Comparison of ENCODE assay signal across 1 cellular context in the genomic region with DNA sequence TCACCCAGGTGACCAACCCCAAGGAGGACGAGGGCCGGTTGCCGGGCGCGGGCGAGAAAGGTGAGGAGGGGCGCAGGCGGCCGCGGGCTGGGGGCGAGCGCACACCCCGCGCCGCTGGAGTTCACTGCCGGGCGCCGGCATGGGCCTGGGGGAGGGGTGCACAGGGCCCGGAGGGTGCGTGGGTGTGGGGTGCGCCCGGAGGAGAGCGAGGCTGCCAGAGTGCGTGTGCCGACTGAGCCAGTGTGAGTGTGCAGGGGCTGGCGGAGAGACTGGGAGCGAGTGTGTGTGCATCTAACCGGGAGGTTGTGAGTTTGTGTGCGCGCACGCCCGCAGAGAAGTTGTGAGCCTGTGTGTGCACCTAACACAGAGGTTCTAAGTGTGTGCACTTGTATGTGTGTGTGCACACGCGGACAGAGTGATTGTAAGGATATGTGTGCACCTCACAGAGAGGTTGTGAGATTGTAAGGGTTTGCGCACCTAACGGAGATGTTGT.
TF ChIP-seq lines count a peak whose summit lies in the region.

No MANE protein-coding gene starts in this region.

TF ChIP-seq in K562, 482 proteins besides CTCF, POLR2A, EP300 and RAD21 (continued from another document and continues in another):
- TF ChIP-seq, protein P1, sequence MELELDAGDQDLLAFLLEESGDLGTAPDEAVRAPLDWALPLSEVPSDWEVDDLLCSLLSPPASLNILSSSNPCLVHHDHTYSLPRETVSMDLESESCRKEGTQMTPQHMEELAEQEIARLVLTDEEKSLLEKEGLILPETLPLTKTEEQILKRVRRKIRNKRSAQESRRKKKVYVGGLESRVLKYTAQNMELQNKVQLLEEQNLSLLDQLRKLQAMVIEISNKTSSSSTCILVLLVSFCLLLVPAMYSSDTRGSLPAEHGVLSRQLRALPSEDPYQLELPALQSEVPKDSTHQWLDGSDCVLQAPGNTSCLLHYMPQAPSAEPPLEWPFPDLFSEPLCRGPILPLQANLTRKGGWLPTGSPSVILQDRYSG (tag; conservative IDR thresholded peaks at IDR 0.05; ENCODE audit: low read depth) = no peak
- TF ChIP-seq, protein P2, sequence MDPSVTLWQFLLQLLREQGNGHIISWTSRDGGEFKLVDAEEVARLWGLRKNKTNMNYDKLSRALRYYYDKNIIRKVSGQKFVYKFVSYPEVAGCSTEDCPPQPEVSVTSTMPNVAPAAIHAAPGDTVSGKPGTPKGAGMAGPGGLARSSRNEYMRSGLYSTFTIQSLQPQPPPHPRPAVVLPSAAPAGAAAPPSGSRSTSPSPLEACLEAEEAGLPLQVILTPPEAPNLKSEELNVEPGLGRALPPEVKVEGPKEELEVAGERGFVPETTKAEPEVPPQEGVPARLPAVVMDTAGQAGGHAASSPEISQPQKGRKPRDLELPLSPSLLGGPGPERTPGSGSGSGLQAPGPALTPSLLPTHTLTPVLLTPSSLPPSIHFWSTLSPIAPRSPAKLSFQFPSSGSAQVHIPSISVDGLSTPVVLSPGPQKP (CRISPR knock-in tag; IDR thresholded peaks at IDR 0.05) = no peak
- TF ChIP-seq EGR1 (conservative IDR thresholded peaks at IDR 0.05) (peak; percentile 94), ZFX (CRISPR knock-in tag; IDR thresholded peaks at IDR 0.05) (peak; percentile 58), FOXA1 (IDR thresholded peaks at IDR 0.05; ENCODE audit: borderline replicate concordance) (no peak), KDM4B (IDR thresholded peaks at IDR 0.05; ENCODE audit: borderline replicate concordance in 2 of 2, low read depth in 1 of 2) (0 out of 4 replicates have a peak, but pooled peaks of 1 of the 2 experiments have one; percentile 19), PRPF4 (IDR thresholded peaks at IDR 0.05; ENCODE audit: insufficient read depth, low read depth, low read length, poor library complexity, severe bottlenecking) (no peak), ELF4 (CRISPR knock-in tag; IDR thresholded peaks at IDR 0.05) (no peak), CREB1 (IDR thresholded peaks at IDR 0.05) (0 out of 2 replicates have a peak, but pooled peaks have one; percentile 26), CREB1 (CRISPR knock-in tag; IDR thresholded peaks at IDR 0.05) (no peak), GABPA (tag; conservative IDR thresholded peaks at IDR 0.05; ENCODE audit: low read depth) (no peak), JUND (IDR thresholded peaks at IDR 0.05; ENCODE audit: borderline replicate concordance, low read depth, low read length) (no peak), JUND (tag; IDR thresholded peaks at IDR 0.05; ENCODE audit: borderline replicate concordance, low read depth, low read length) (no peak), NBN (IDR thresholded peaks at IDR 0.05; ENCODE audit: low read depth) (no peak), CXXC5 (CRISPR knock-in tag; IDR thresholded peaks at IDR 0.05) (peak; percentile 70), CBFA2T3 (IDR thresholded peaks at IDR 0.05) (no peak), CCNT2 (IDR thresholded peaks at IDR 0.05; ENCODE audit: borderline replicate concordance, extremely low read depth, insufficient read length, low read depth, low read length) (peak; percentile 23), TCF3 (CRISPR knock-in tag; IDR thresholded peaks at IDR 0.05) (no peak), THRAP3 (IDR thresholded peaks at IDR 0.05; ENCODE audit: borderline replicate concordance) (no peak), ZNF121 (CRISPR knock-in tag; conservative IDR thresholded peaks at IDR 0.05) (no peak), NRF1 (conservative IDR thresholded peaks at IDR 0.05 in 1 of 2, IDR thresholded peaks at IDR 0.05 in 1 of 2) (0 out of 4 replicates have a peak, but pooled peaks have one; percentile 25 to 30), POU5F1 (IDR thresholded peaks at IDR 0.05; ENCODE audit: borderline replicate concordance, low read depth, low read length, partially characterized antibody) (no peak), FOXK2 (conservative IDR thresholded peaks at IDR 0.05 in 1 of 2, IDR thresholded peaks at IDR 0.05 in 1 of 2; ENCODE audit: low read depth in 2 of 2) (no peak), ZC3H8 (IDR thresholded peaks at IDR 0.05) (no peak), POLR3A (IDR thresholded peaks at IDR 0.05; ENCODE audit: borderline replicate concordance, extremely low read depth, insufficient read depth, insufficient read length) (no peak), SMARCA4 (IDR thresholded peaks at IDR 0.05) (no peak), EZH2 (IDR thresholded peaks at IDR 0.05; ENCODE audit: borderline replicate concordance, low read depth, low read length) (no peak), U2AF2 (optimal IDR thresholded peaks at IDR 0.05; ENCODE audit: low read depth, low read length) (no peak), ZNF263 (CRISPR knock-in tag; IDR thresholded peaks at IDR 0.05; ENCODE audit: borderline replicate concordance) (no peak), SMARCC2 (IDR thresholded peaks at IDR 0.05; ENCODE audit: low read depth) (no peak), ZNF408 (CRISPR knock-in tag; IDR thresholded peaks at IDR 0.05; ENCODE audit: low read depth) (no peak), JUN (IDR thresholded peaks at IDR 0.05; ENCODE audit: borderline replicate concordance, low read depth, low read length) (no peak), JUN (CRISPR knock-in tag; IDR thresholded peaks at IDR 0.05; ENCODE audit: borderline replicate concordance) (no peak), ZNF12 (CRISPR knock-in tag; IDR thresholded peaks at IDR 0.05) (no peak), MTA2 (IDR thresholded peaks at IDR 0.05; ENCODE audit: low read depth) (no peak), RBFOX2 (IDR thresholded peaks at IDR 0.05; ENCODE audit: low read depth, low read length) (peak; percentile 53), RNF2 (IDR thresholded peaks at IDR 0.05) (0 out of 2 replicates have a peak, but pooled peaks have one; percentile 17), DPF2 (IDR thresholded peaks at IDR 0.05) (peak; percentile 27; the same call in 1 of the 2 replicates), RBM14 (IDR thresholded peaks at IDR 0.05; ENCODE audit: borderline replicate concordance, insufficient read depth, low read depth, low read length) (no peak), PPARD (CRISPR knock-in tag; IDR thresholded peaks at IDR 0.05) (no peak), YBX1 (IDR thresholded peaks at IDR 0.05) (no peak), TRIM28 (IDR thresholded peaks at IDR 0.05) (no peak), STAT5B (CRISPR knock-in tag; IDR thresholded peaks at IDR 0.05) (no peak), CEBPG (CRISPR knock-in tag; IDR thresholded peaks at IDR 0.05) (no peak), CEBPG (tag; conservative IDR thresholded peaks at IDR 0.05 in 1 of 2, IDR thresholded peaks at IDR 0.05 in 1 of 2) (no peak), HNRNPUL1 (IDR thresholded peaks at IDR 0.05; ENCODE audit: low read length) (no peak), RB1 (IDR thresholded peaks at IDR 0.05; ENCODE audit: low read depth) (0 out of 2 replicates have a peak, but pooled peaks have one; percentile 12), NFATC3 (IDR thresholded peaks at IDR 0.05) (no peak), YY1 (IDR thresholded peaks at IDR 0.05; ENCODE audit: borderline replicate concordance in 1 of 3, control insufficient read depth in 1 of 3, extremely low read depth in 1 of 3, insufficient read depth in 3 of 3, insufficient read length in 1 of 3, insufficient replicate concordance in 2 of 3, low read depth in 1 of 3, low read length in 2 of 3) (peak in 1 of 3 experiments; percentile 10), MYNN (IDR thresholded peaks at IDR 0.05) (peak; percentile 64; the same call in 1 of the 2 replicates), MYNN (CRISPR knock-in tag; IDR thresholded peaks at IDR 0.05) (no peak), MCM7 (IDR thresholded peaks at IDR 0.05) (no peak)
- TF ChIP-seq, protein P3, sequence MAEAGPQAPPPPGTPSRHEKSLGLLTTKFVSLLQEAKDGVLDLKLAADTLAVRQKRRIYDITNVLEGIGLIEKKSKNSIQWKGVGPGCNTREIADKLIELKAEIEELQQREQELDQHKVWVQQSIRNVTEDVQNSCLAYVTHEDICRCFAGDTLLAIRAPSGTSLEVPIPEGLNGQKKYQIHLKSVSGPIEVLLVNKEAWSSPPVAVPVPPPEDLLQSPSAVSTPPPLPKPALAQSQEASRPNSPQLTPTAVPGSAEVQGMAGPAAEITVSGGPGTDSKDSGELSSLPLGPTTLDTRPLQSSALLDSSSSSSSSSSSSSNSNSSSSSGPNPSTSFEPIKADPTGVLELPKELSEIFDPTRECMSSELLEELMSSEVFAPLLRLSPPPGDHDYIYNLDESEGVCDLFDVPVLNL (CRISPR knock-in tag; IDR thresholded peaks at IDR 0.05; ENCODE audit: low read depth) = no peak
- TF ChIP-seq, protein P4, sequence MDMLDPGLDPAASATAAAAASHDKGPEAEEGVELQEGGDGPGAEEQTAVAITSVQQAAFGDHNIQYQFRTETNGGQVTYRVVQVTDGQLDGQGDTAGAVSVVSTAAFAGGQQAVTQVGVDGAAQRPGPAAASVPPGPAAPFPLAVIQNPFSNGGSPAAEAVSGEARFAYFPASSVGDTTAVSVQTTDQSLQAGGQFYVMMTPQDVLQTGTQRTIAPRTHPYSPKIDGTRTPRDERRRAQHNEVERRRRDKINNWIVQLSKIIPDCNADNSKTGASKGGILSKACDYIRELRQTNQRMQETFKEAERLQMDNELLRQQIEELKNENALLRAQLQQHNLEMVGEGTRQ (CRISPR knock-in tag; IDR thresholded peaks at IDR 0.05) = no peak
- TF ChIP-seq, protein P5, sequence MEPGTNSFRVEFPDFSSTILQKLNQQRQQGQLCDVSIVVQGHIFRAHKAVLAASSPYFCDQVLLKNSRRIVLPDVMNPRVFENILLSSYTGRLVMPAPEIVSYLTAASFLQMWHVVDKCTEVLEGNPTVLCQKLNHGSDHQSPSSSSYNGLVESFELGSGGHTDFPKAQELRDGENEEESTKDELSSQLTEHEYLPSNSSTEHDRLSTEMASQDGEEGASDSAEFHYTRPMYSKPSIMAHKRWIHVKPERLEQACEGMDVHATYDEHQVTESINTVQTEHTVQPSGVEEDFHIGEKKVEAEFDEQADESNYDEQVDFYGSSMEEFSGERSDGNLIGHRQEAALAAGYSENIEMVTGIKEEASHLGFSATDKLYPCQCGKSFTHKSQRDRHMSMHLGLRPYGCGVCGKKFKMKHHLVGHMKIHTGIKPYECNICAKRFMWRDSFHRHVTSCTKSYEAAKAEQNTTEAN (CRISPR knock-in tag; IDR thresholded peaks at IDR 0.05) = peak; percentile 85; the same call in 1 of the 2 replicates
- TF ChIP-seq, protein P6, sequence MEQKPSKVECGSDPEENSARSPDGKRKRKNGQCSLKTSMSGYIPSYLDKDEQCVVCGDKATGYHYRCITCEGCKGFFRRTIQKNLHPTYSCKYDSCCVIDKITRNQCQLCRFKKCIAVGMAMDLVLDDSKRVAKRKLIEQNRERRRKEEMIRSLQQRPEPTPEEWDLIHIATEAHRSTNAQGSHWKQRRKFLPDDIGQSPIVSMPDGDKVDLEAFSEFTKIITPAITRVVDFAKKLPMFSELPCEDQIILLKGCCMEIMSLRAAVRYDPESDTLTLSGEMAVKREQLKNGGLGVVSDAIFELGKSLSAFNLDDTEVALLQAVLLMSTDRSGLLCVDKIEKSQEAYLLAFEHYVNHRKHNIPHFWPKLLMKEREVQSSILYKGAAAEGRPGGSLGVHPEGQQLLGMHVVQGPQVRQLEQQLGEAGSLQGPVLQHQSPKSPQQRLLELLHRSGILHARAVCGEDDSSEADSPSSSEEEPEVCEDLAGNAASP (IDR thresholded peaks at IDR 0.05) = no peak
- TF ChIP-seq, protein P7, sequence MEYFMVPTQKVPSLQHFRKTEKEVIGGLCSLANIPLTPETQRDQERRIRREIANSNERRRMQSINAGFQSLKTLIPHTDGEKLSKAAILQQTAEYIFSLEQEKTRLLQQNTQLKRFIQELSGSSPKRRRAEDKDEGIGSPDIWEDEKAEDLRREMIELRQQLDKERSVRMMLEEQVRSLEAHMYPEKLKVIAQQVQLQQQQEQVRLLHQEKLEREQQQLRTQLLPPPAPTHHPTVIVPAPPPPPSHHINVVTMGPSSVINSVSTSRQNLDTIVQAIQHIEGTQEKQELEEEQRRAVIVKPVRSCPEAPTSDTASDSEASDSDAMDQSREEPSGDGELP (CRISPR knock-in tag; IDR thresholded peaks at IDR 0.05; ENCODE audit: borderline replicate concordance) = peak; percentile 29; the same call in 1 of the 2 replicates
- TF ChIP-seq, protein P8, sequence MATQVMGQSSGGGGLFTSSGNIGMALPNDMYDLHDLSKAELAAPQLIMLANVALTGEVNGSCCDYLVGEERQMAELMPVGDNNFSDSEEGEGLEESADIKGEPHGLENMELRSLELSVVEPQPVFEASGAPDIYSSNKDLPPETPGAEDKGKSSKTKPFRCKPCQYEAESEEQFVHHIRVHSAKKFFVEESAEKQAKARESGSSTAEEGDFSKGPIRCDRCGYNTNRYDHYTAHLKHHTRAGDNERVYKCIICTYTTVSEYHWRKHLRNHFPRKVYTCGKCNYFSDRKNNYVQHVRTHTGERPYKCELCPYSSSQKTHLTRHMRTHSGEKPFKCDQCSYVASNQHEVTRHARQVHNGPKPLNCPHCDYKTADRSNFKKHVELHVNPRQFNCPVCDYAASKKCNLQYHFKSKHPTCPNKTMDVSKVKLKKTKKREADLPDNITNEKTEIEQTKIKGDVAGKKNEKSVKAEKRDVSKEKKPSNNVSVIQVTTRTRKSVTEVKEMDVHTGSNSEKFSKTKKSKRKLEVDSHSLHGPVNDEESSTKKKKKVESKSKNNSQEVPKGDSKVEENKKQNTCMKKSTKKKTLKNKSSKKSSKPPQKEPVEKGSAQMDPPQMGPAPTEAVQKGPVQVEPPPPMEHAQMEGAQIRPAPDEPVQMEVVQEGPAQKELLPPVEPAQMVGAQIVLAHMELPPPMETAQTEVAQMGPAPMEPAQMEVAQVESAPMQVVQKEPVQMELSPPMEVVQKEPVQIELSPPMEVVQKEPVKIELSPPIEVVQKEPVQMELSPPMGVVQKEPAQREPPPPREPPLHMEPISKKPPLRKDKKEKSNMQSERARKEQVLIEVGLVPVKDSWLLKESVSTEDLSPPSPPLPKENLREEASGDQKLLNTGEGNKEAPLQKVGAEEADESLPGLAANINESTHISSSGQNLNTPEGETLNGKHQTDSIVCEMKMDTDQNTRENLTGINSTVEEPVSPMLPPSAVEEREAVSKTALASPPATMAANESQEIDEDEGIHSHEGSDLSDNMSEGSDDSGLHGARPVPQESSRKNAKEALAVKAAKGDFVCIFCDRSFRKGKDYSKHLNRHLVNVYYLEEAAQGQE (CRISPR knock-in tag; IDR thresholded peaks at IDR 0.05; ENCODE audit: low read depth) = no peak
